Comparison of ENCODE assay signal across 10 cellular contexts in genomic region chr1:38015978-38016640, GRCh38. TPM values are rescaled to one million over a fixed set of nuclear protein-coding genes. Genes with fewer than 3 reads are reported as not detected.
DNase-seq lines count a peak whose midpoint lies in the region; ATAC-seq and TF ChIP-seq lines count a peak whose summit lies in the region.
"Had no signal": no experiment of that assay in that cellular context is flagged by ENCODE, and none has a peak within 500 bp of the region (broad histone marks: within the 10 kb centered on the region; RNA-seq: fewer than 3 reads in every experiment).

No MANE protein-coding gene starts in this region.

- peak overlapping the region in 1 of 2 donors; percentile 8 for H3K4me3 ChIP-seq in cardiac fibroblast (replicated peaks in 1 of 2; ENCODE audit: low read depth in 2 of 2, low read length in 2 of 2)
- peak overlapping the region; percentile 40 to 52 for H3K4me3 ChIP-seq in stomach smooth muscle (ENCODE audit: low read length in 2 of 2)

- no peak for TF ChIP-seq CTCF in cardiac fibroblast (IDR thresholded peaks at IDR 0.05; ENCODE audit: low read depth, low read length)

- peaks cover 32% of the 10 kb centered on the region for H3K4me1 ChIP-seq in stomach smooth muscle (ENCODE audit: control insufficient read depth, insufficient read depth, low read length)

- no peak for DNase-seq in activated CD8-positive, alpha-beta memory T cell treated with anti-CD3 and anti-CD28 coated beads, Interleukin-2, amount 10 ng/mL, durations not matched to agents 7 days and 5 days
- no peak for DNase-seq in activated CD8-positive, alpha-beta memory T cell treated with anti-CD3 and anti-CD28 coated beads for 24 hours
- peak; percentile 57 to 80 for DNase-seq in cardiac fibroblast (ENCODE audit: low read depth in 2 of 2)
- no peak for DNase-seq in stimulated activated naive CD4-positive, alpha-beta T cell treated with Interleukin-2 at 50 U/mL for 16 hours (lab: John Stamatoyannopoulos, UW)
- no peak for DNase-seq in NCI-H526 treated with DMSO at 0.1 percent for 48 hours (lab: John Stamatoyannopoulos, UW)
- DNase-seq in KBM-7 = no peak
- DNase-seq: activated T-cell treated with anti-CD3 and anti-CD28 coated beads for 4 hours had no signal

- CTCF ChIA-PET in activated CD8-positive, alpha-beta memory T cell treated with anti-CD3 and anti-CD28 coated beads, Interleukin-2, amount 10 ng/mL, durations not matched to agents 7 days and 5 days (lab: Charles Lee) = interaction anchor here (1.7 to 9.7 kb wide), 2 partner anchors 10 to 24 kb away, joined by 5 to 87 read pairs; partner anchors contain the start of gene SF3A3

- H3K4me3 Mint-ChIP-seq in activated CD8-positive, alpha-beta memory T cell treated with anti-CD3 and anti-CD28 coated beads, Interleukin-2, amount 10 ng/mL, durations not matched to agents 7 days and 5 days = no peak overlapping the region

- H3K36me3 Mint-ChIP-seq in activated CD8-positive, alpha-beta memory T cell treated with anti-CD3 and anti-CD28 coated beads, Interleukin-2, amount 10 ng/mL, durations not matched to agents 7 days and 5 days = peaks cover 34% of the 10 kb centered on the region

- H3K27me3 ChIP-seq in layer of hippocampus (ENCODE audit: control insufficient read depth, insufficient read depth, low read length) (no peaks in the 10 kb centered on the region), stomach smooth muscle (ENCODE audit: control insufficient read depth in 1 of 2, insufficient read depth in 2 of 2, low read length in 2 of 2) (no peaks in the 10 kb centered on the region)

- H3K27me3 Mint-ChIP-seq in activated CD8-positive, alpha-beta memory T cell treated with anti-CD3 and anti-CD28 coated beads, Interleukin-2, amount 10 ng/mL, durations not matched to agents 7 days and 5 days = no peaks in the 10 kb centered on the region

- peak overlapping the region; percentile 29 for H3K27ac Mint-ChIP-seq in activated CD8-positive, alpha-beta memory T cell treated with anti-CD3 and anti-CD28 coated beads, Interleukin-2, amount 10 ng/mL, durations not matched to agents 7 days and 5 days

- peaks cover 26 to 28% of the 10 kb centered on the region in 2 donors for H3K36me3 ChIP-seq in stomach smooth muscle (ENCODE audit: control insufficient read depth in 2 of 2, insufficient read depth in 2 of 2, low read length in 2 of 2)

- H3K27ac ChIP-seq in layer of hippocampus (ENCODE audit: low read depth, low read length) (peak overlapping the region; percentile 17), stomach smooth muscle (ENCODE audit: low read length) (peak overlapping the region; percentile 79)

- no peaks in the 10 kb centered on the region for H3K9me3 ChIP-seq in stomach smooth muscle (ENCODE audit: control insufficient read depth in 2 of 2, low read length in 2 of 2)

- in situ Hi-C loops in KBM-7 (cut with MboI; ENCODE audit: low pct_unique_long_range_greater_than_20kb, low sequenced_read_pairs) = no loop called here

- no peaks in the 10 kb centered on the region for H3K9me3 Mint-ChIP-seq in activated CD8-positive, alpha-beta memory T cell treated with anti-CD3 and anti-CD28 coated beads, Interleukin-2, amount 10 ng/mL, durations not matched to agents 7 days and 5 days (ENCODE audit: low read depth)

- peak overlapping the region; percentile 60 to 61 for H3K9ac ChIP-seq in stomach smooth muscle (ENCODE audit: low read length in 2 of 2)

- H3K4me1 Mint-ChIP-seq in activated CD8-positive, alpha-beta memory T cell treated with anti-CD3 and anti-CD28 coated beads, Interleukin-2, amount 10 ng/mL, durations not matched to agents 7 days and 5 days = peaks cover 48% of the 10 kb centered on the region

- ATAC-seq in activated CD8-positive, alpha-beta memory T cell treated with anti-CD3 and anti-CD28 coated beads, Interleukin-2, amount 10 ng/mL, durations not matched to agents 7 days and 5 days = no peak

RNA-seq across cellular contexts. Expression of gene UTP11, which starts 3.6 kb away (rescaled TPM):
- 10 to 100 TPM; 32.4 to 49.6 TPM for total RNA-seq in activated CD8-positive, alpha-beta memory T cell treated with anti-CD3 and anti-CD28 coated beads, Interleukin-2, amount 10 ng/mL, durations not matched to agents 7 days and 5 days

RNA-seq across cellular contexts. Expression of gene FHL3, which starts 10.8 kb away (rescaled TPM):
- 10 to 100 TPM; 13.5 to 14.5 TPM for total RNA-seq in activated CD8-positive, alpha-beta memory T cell treated with anti-CD3 and anti-CD28 coated beads, Interleukin-2, amount 10 ng/mL, durations not matched to agents 7 days and 5 days

RNA-seq across cellular contexts. Expression of gene SF3A3, which starts 26.3 kb away (rescaled TPM):
- 100 to 1,000 TPM in 1 of 2 experiments, 10 to 100 TPM in 1; 70.1 to 104 TPM for total RNA-seq in activated CD8-positive, alpha-beta memory T cell treated with anti-CD3 and anti-CD28 coated beads, Interleukin-2, amount 10 ng/mL, durations not matched to agents 7 days and 5 days

RNA-seq across cellular contexts. Expression of gene POU3F1, which starts 30.5 kb away (rescaled TPM):
- total RNA-seq in activated CD8-positive, alpha-beta memory T cell treated with anti-CD3 and anti-CD28 coated beads, Interleukin-2, amount 10 ng/mL, durations not matched to agents 7 days and 5 days = under 1 TPM in 1 of 2 experiments, not detected in 1; 0.09 TPM
- total RNA-seq: HT1080 had no signal

Comparison
In these comparisons a context has a peak if more than half of its experiments do, and no peak if none do; other contexts are left out.
1. DNase-seq: peak in cardiac fibroblast (2 of 2); none in activated CD8-positive, alpha-beta memory T cell treated with anti-CD3 and anti-CD28 coated beads, Interleukin-2, amount 10 ng/mL, durations not matched to agents 7 days and 5 days (single experiment), activated CD8-positive, alpha-beta memory T cell treated with anti-CD3 and anti-CD28 coated beads for 24 hours (single experiment), stimulated activated naive CD4-positive, alpha-beta T cell treated with Interleukin-2 at 50 U/mL for 16 hours (single experiment), NCI-H526 treated with DMSO at 0.1 percent for 48 hours (single experiment) and KBM-7 (single experiment).